In genomic region chr17:8339540-8339939, GRCh38 we compare ENCODE assay signal across 1 cellular context.
TF ChIP-seq lines count a peak whose summit lies in the region.

Gene ODF4, plus strand, starts transcription at chr17:8339840. Its CDS starts 212 bp downstream, at chr17:8340052.

TF ChIP-seq in H1, 55 proteins besides CTCF, POLR2A, EP300 and RAD21:
- no peak for TF ChIP-seq CBX5 (IDR thresholded peaks at IDR 0.05; ENCODE audit: low read depth, low read length)
- no peak for TF ChIP-seq ZNF274 (IDR thresholded peaks at IDR 0.05; ENCODE audit: borderline replicate concordance, extremely low read depth, low read length)
- TF ChIP-seq TAF7 (optimal IDR thresholded peaks at IDR 0.05; ENCODE audit: borderline replicate concordance, low read depth, low read length): no peak
- no peak for TF ChIP-seq SP4 (IDR thresholded peaks at IDR 0.05; ENCODE audit: low read length)
